In the genomic region with DNA sequence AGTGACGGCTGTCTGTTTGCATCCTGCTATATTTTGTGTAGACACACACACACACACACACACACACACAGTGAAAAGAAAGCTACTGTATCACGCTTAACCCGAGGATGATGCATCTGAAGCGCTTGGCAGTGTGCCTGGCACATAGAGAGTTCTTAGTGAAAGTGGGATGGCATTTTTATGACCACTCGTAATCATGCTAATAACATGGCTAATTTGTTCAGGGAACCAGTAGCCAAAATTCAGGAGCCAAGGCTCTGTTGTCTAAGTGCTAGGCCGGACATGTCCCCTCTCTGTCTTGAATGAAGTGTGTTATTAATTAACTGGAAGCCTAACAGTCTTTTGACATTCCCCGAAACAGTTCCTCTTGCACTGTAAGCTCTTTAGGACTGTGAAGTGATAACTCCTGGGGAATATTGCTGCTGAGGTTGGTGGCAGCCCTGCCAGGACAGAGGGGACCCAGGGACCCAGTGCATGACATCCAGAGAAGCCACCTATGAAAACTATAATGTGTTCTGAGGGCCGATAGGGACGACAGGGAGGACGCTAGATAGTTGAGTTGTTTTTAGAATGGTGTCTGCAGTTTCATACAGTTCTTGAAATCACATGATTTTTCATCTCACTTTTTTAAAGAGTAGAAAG, we compare ENCODE assay signal across 20 cellular contexts. TPM values are rescaled to one million over a fixed set of nuclear protein-coding genes. Genes with fewer than 3 reads are reported as not detected.
DNase-seq lines count a peak whose midpoint lies in the region; ATAC-seq and TF ChIP-seq lines count a peak whose summit lies in the region.
"Had no signal": no experiment of that assay in that cellular context is flagged by ENCODE, and none has a peak within 500 bp of the region (broad histone marks: within the 10 kb centered on the region; RNA-seq: fewer than 3 reads in every experiment).

No MANE protein-coding gene starts in this region.

- intact Hi-C loops in sciatic nerve (cut with DNase I) = no loop called here

- no peak for ATAC-seq in sciatic nerve
- ATAC-seq: GM23338 had no signal

- TF ChIP-seq CTCF in choroid plexus epithelial cell (conservative IDR thresholded peaks at IDR 0.05; ENCODE audit: low read depth, low read length) = no peak

- H3K4me3 ChIP-seq in choroid plexus epithelial cell (ENCODE audit: low read depth, low read length) = no peak overlapping the region
- H3K4me3 ChIP-seq: GM23338, uterus had no signal

- peak; percentile 14 for DNase-seq in GM04503 (ENCODE audit: low read depth)
- DNase-seq in M059J (ENCODE audit: low read depth) = peak; percentile 36
- DNase-seq in choroid plexus epithelial cell (ENCODE audit: low read depth) = peak; percentile 69
- peak; percentile 66 for DNase-seq in sciatic nerve (ENCODE audit: low spot score)
- DNase-seq in amniotic stem cell (lab: John Stamatoyannopoulos, UW) = no peak
- no peak for DNase-seq in occipital lobe (lab: John Stamatoyannopoulos, UW)
- no peak for DNase-seq in activated CD4-positive, alpha-beta T cell treated with anti-CD3 and anti-CD28 coated beads, Interleukin-2, amount 50 U/mL, for 4 hours
- no peak for DNase-seq in NCI-H226
- DNase-seq: activated CD4-positive, alpha-beta memory T cell treated with anti-CD3 and anti-CD28 coated beads, Interleukin-2, amount 10 ng/mL, durations not matched to agents 7 days and 5 days; activated T-cell treated with anti-CD3 and anti-CD28 coated beads, Interleukin-2, amount 50 U/mL, for 24 hours; Caco-2; central memory CD4-positive, alpha-beta T cell; effector CD4-positive, alpha-beta T cell; hypothalamus; kidney glomerular epithelial cell; midbrain; NCI-H1048; NCI-H82 had no signal

RNA-seq across cellular contexts. Expression of gene IRF4, which starts 45.0 kb away (rescaled TPM):
- total RNA-seq in M059J (2014; rRNA removed; shearing (Covaris generic)) = 0.02 TPM in 1 of 2 replicates, not detected in the other
- total RNA-seq in sciatic nerve (4.7 TPM), occipital lobe (0.16 TPM)
- total RNA-seq: Caco-2 had no signal

RNA-seq across cellular contexts. Expression of gene DUSP22, which starts 54.2 kb away (rescaled TPM):
- 11.8 and 16.9 TPM in 2 replicates for total RNA-seq in M059J (2014; rRNA removed; shearing (Covaris generic))
- 62.2 TPM for total RNA-seq in sciatic nerve
- total RNA-seq in occipital lobe = 23.7 TPM

Comparison
In these comparisons a context has a peak if more than half of its experiments do, and no peak if none do; other contexts are left out.
1. DNase-seq: peak in GM04503 (single experiment), M059J (single experiment), choroid plexus epithelial cell (single experiment) and sciatic nerve (single experiment); none in amniotic stem cell (single experiment), occipital lobe (single experiment), activated CD4-positive, alpha-beta T cell treated with anti-CD3 and anti-CD28 coated beads, Interleukin-2, amount 50 U/mL, for 4 hours (0 of 2) and NCI-H226 (single experiment).